In the genomic region with DNA sequence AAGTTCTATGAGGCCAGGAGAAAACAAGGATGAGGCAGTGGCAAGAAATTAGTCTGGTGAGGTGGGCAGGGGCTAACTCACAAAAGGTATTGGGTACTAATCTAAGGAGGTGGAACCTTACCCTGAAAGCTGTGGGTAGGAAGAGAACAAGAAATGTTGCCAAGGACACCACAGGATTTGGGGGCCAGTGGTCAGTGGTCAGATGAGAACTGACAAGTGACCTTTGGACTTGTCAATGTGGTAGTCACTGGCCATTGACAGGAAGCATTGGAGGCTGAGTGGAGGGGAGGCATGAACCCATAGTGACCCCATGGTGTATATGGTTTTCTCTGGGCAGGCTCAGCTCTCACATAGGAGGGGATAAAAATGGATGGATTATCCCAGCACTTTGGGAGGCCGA, we compare ENCODE assay signal across 21 cellular contexts. TPM values are rescaled to one million over a fixed set of nuclear protein-coding genes. Genes with fewer than 3 reads are reported as not detected.
DNase-seq lines count a peak whose midpoint lies in the region; ATAC-seq, FAIRE-seq and TF ChIP-seq lines count a peak whose summit lies in the region.
"Had no signal": no experiment of that assay in that cellular context is flagged by ENCODE, and none has a peak within 500 bp of the region (broad histone marks: within the 10 kb centered on the region; RNA-seq: fewer than 3 reads in every experiment).

No MANE protein-coding gene starts in this region.

- TF ChIP-seq EP300 in SK-N-SH (IDR thresholded peaks at IDR 0.05; ENCODE audit: borderline replicate concordance in 1 of 2, low read depth in 1 of 2, low read length in 1 of 2) (no peak), K562 (IDR thresholded peaks at IDR 0.05; ENCODE audit: low read length) (no peak)

- H3K27me3 ChIP-seq in SK-N-SH (ENCODE audit: insufficient read depth) (no peaks in the 10 kb centered on the region), HL-60 (ENCODE audit: insufficient read depth, poor library complexity, severe bottlenecking) (no peaks in the 10 kb centered on the region), K562 (ENCODE audit: control insufficient read depth in 2 of 2, insufficient read depth in 2 of 2, low read length in 2 of 2) (no peaks in the 10 kb centered on the region), PC-9 (ENCODE audit: insufficient read depth, low read depth) (no peaks in the 10 kb centered on the region)
- H3K27me3 ChIP-seq: BLaER1 had no signal

- H3K4me3 Mint-ChIP-seq in osteocyte (ENCODE audit: unreplicated experiment): no peak overlapping the region
- H3K4me3 Mint-ChIP-seq: CD8-positive, alpha-beta T cell had no signal

- no peaks in the 10 kb centered on the region for H3K9me3 Mint-ChIP-seq in osteocyte (ENCODE audit: unreplicated experiment)
- H3K9me3 Mint-ChIP-seq: CD8-positive, alpha-beta T cell had no signal

- H3K36me3 ChIP-seq in SK-N-SH (replicated peaks in 1 of 2; ENCODE audit: control insufficient read depth in 1 of 2, insufficient read depth in 2 of 2, low read length in 1 of 2) (peaks cover 0 to 3% of the 10 kb centered on the region in 2 experiments), K562 (ENCODE audit: control insufficient read depth, insufficient read depth, low read length) (peaks cover 20% of the 10 kb centered on the region; the same call in 2 of the 3 replicates), PC-9 (ENCODE audit: low read depth) (0 out of 2 replicates have a peak, but pooled peaks cover 4% of the 10 kb centered on the region)
- H3K36me3 ChIP-seq: HAP-1 had no signal

- no peaks in the 10 kb centered on the region for H3K4me1 Mint-ChIP-seq in osteocyte (ENCODE audit: unreplicated experiment)

- peak overlapping the region; percentile 5 for H3K27ac Mint-ChIP-seq in osteocyte (ENCODE audit: unreplicated experiment)
- H3K27ac Mint-ChIP-seq: CD8-positive, alpha-beta T cell had no signal

- WGBS in SK-N-SH (ENCODE audit: low lambda C conversion rate): 100% methylated on average over 1 of the region's 1 CpG
- 89% methylated on average over 1 of the region's 1 CpG for WGBS in K562 (ENCODE audit: insufficient coverage, low coverage, missing lambda C conversion rate)

- in situ Hi-C loops in K562 (cut with MboI): no loop called here

- peaks cover 4% of the 10 kb centered on the region for H3F3A ChIP-seq in SK-N-SH (replicated peaks; ENCODE audit: insufficient read depth)
- H3F3A ChIP-seq in PC-9 (ENCODE audit: insufficient read depth, low read depth): no peaks in the 10 kb centered on the region

- H3K9me1 ChIP-seq in K562 (ENCODE audit: control insufficient read depth, insufficient read depth, low read length): no peaks in the 10 kb centered on the region

- peaks cover 0 to 18% of the 10 kb centered on the region in 2 experiments; a peak in 1 of 4 replicates for H3K4me1 ChIP-seq in SK-N-SH (ENCODE audit: control insufficient read depth in 1 of 2, insufficient read depth in 2 of 2, low read depth in 1 of 2, low read length in 1 of 2)
- H3K4me1 ChIP-seq in K562 (replicated peaks in 1 of 2; ENCODE audit: control insufficient read depth in 2 of 2, insufficient read depth in 2 of 2, low read length in 2 of 2): peaks cover 39 to 63% of the 10 kb centered on the region in 2 experiments
- peaks cover 10% of the 10 kb centered on the region for H3K4me1 ChIP-seq in PC-9 (replicated peaks; ENCODE audit: insufficient read depth)
- H3K4me1 ChIP-seq: HAP-1 had no signal

- H3K4me3 ChIP-seq in SK-N-SH (ENCODE audit: low read depth in 2 of 2, low read length in 1 of 2) (no peak overlapping the region), HL-60 (replicated peaks; ENCODE audit: insufficient read depth, low read length) (no peak overlapping the region), K562 (no peak overlapping the region), PC-9 (no peak overlapping the region)
- H3K4me3 ChIP-seq: GM23248, HAP-1 had no signal

- H3K27ac ChIP-seq in SK-N-SH (ENCODE audit: low read depth in 2 of 2, low read length in 1 of 2): peak overlapping the region in 1 of 2 experiments; percentile 50; a peak in 1 of 4 replicates
- peak overlapping the region; percentile 48; the same call in 1 of the 2 replicates for H3K27ac ChIP-seq in HL-60 (replicated peaks)
- peak overlapping the region; percentile 91 for H3K27ac ChIP-seq in K562 (ENCODE audit: extremely low read depth, low read depth, low read length)
- H3K27ac ChIP-seq in PC-9: no peak overlapping the region
- H3K27ac ChIP-seq: 22Rv1, GM23248, KMS-11 had no signal

- DNase-seq in SK-N-SH (no peak), HL-60 (ENCODE audit: low read depth in 1 of 2, low spot score in 1 of 2) (no peak), K562 (ENCODE audit: extremely low read depth in 1 of 4, low spot score in 3 of 4) (peak in 3 of 4 experiments; percentile 7 to 45 (median 8)), osteocyte (ENCODE audit: extremely low spot score, unreplicated experiment) (no peak), PC-9 (no peak), DMS153 (lab: John Stamatoyannopoulos, UW) (no peak), HCEC 1CT (no peak)
- DNase-seq: ACHN; CD8-positive, alpha-beta T cell; GM23248; NCI-H1694 treated with DMSO at 0.1 percent for 48 hours; NCI-H2081 treated with DMSO at 0.1 percent for 48 hours; NCI-H2171 treated with DMSO at 0.1 percent for 48 hours; NCI-H524 treated with DMSO at 0.1 percent for 48 hours; NCI-H82 had no signal

- CTCF ChIA-PET in SK-N-SH (lab: Yijun Ruan, JAX): no interaction called here
- CTCF ChIA-PET in K562 (lab: Yijun Ruan, JAX; ENCODE audit: low intra/inter-chr PET ratio): no interaction called here
- CTCF ChIA-PET in PC-9 (lab: Charles Lee): no interaction called here

- H3K9ac ChIP-seq in SK-N-SH (no peak overlapping the region), K562 (ENCODE audit: insufficient read depth in 1 of 2, low read depth in 2 of 2, low read length in 2 of 2) (peak overlapping the region in 1 of 2 experiments; percentile 68; a peak in 2 of 4 replicates)
- H3K9ac ChIP-seq: BLaER1, GM23248, KMS-11 had no signal

- POLR2A ChIA-PET in SK-N-SH (lab: Yijun Ruan, JAX) (no interaction called here), K562 (lab: Yijun Ruan, JAX) (interaction anchor here (0.6 to 2.4 kb wide), 2 partner anchors 8 to 286 kb away, joined by 3 to 14 read pairs; no protein-coding TSS in a partner anchor), PC-9 (lab: Charles Lee; ENCODE audit: unreplicated experiment) (no interaction called here)

- peaks cover 10% of the 10 kb centered on the region for H3K36me3 Mint-ChIP-seq in osteocyte (ENCODE audit: unreplicated experiment)

- TF ChIP-seq RAD21 in SK-N-SH (IDR thresholded peaks at IDR 0.05; ENCODE audit: low read length): no peak
- TF ChIP-seq RAD21 in K562 (CRISPR knock-in tag; conservative IDR thresholded peaks at IDR 0.05 in 1 of 2, IDR thresholded peaks at IDR 0.05 in 1 of 2): no peak

- H4K20me1 ChIP-seq in SK-N-SH (ENCODE audit: insufficient read depth) (no peaks in the 10 kb centered on the region), K562 (replicated peaks; ENCODE audit: control insufficient read depth, insufficient read depth, low read length) (no peaks in the 10 kb centered on the region), PC-9 (ENCODE audit: insufficient read depth) (no peaks in the 10 kb centered on the region)
- H4K20me1 ChIP-seq: BLaER1 had no signal

- TF ChIP-seq POLR2A in K562 (conservative IDR thresholded peaks at IDR 0.05): no peak

- ATAC-seq in SK-N-SH treated with all-trans-retinoic acid at 6 μM for 48 hours (no peak), K562 (no peak)
- ATAC-seq: CD8-positive, alpha-beta T cell had no signal

- intact Hi-C loops in K562 (cut with micrococcal nuclease) (loop anchor here (10.0 kb wide), 1 partner anchor 121 kb away; a partner anchor contains a TSS), PC-9 (cut with micrococcal nuclease; ENCODE audit: unreplicated experiment) (no loop called here)

- H3K27me3 Mint-ChIP-seq in osteocyte (ENCODE audit: unreplicated experiment): no peaks in the 10 kb centered on the region

- no peak overlapping the region for H3K4me2 ChIP-seq in SK-N-SH
- H3K4me2 ChIP-seq in K562 (ENCODE audit: insufficient read depth, low read length): peak overlapping the region; percentile 82
- H3K4me2 ChIP-seq in PC-9: no peak overlapping the region
- H3K4me2 ChIP-seq: KMS-11 had no signal

- BruUV-seq in K562 (replicated peaks; lab: Mats Ljungman, UMichigan) (no TSS peak), PC-9 (replicated peaks; lab: Mats Ljungman, UMichigan) (no TSS peak)

- H2AFZ ChIP-seq in SK-N-SH (ENCODE audit: low read depth): no peak overlapping the region
- H2AFZ ChIP-seq in K562 (ENCODE audit: low read depth, low read length): 0 out of 2 replicates have a peak overlapping the region, but pooled peaks have one; percentile 24
- no peak overlapping the region for H2AFZ ChIP-seq in PC-9
- H2AFZ ChIP-seq: GM23248 had no signal

- H3K9me2 ChIP-seq in SK-N-SH (no peaks in the 10 kb centered on the region), PC-9 (ENCODE audit: insufficient read depth) (no peaks in the 10 kb centered on the region)

- no peaks in the 10 kb centered on the region for H3K79me2 ChIP-seq in SK-N-SH (ENCODE audit: insufficient read depth)
- peaks cover 7% of the 10 kb centered on the region; the same call in 1 of the 3 replicates for H3K79me2 ChIP-seq in K562 (ENCODE audit: control insufficient read depth, insufficient read depth, low read length)
- H3K79me2 ChIP-seq in PC-9 (ENCODE audit: low read depth): no peaks in the 10 kb centered on the region

- no peak for FAIRE-seq in K562 (lab: Jason Lieb, UNC)
- FAIRE-seq: GM12891 had no signal

- no peaks in the 10 kb centered on the region for H3K9me3 ChIP-seq in SK-N-SH
- peaks cover 3% of the 10 kb centered on the region for H3K9me3 ChIP-seq in K562 (replicated peaks; ENCODE audit: control insufficient read depth, insufficient read depth, low read depth, low read length)
- no peaks in the 10 kb centered on the region for H3K9me3 ChIP-seq in PC-9 (ENCODE audit: insufficient read depth, low read depth)
- H3K9me3 ChIP-seq: BLaER1, HAP-1 had no signal

- TF ChIP-seq CTCF in SK-N-SH (IDR thresholded peaks at IDR 0.05): no peak
- TF ChIP-seq CTCF in HL-60 (IDR thresholded peaks at IDR 0.05; ENCODE audit: insufficient read depth, low read length): no peak
- TF ChIP-seq CTCF in K562 (IDR thresholded peaks at IDR 0.05 in 2 of 3, conservative IDR thresholded peaks at IDR 0.05 in 1 of 3; ENCODE audit: insufficient read depth in 2 of 3, low read depth in 1 of 3, low read length in 3 of 3): no peak
- TF ChIP-seq CTCF in osteocyte (IDR thresholded peaks at IDR 0.05): no peak
- no peak for TF ChIP-seq CTCF in PC-9 (conservative IDR thresholded peaks at IDR 0.05)

RNA-seq across cellular contexts. Expression of a gene that starts 25.3 kb away (rescaled TPM):
- 50.2 and 52.2 TPM in 2 replicates for polyA plus RNA-seq in SK-N-SH (2012; rRNA removed)
- 20.6 and 31.3 TPM in 2 replicates for polyA plus RNA-seq in SK-N-SH (2012; cell fraction: cytosol; rRNA removed)
- polyA plus RNA-seq in SK-N-SH (2012; cell fraction: nucleus; rRNA removed): 41.8 and 68.7 TPM in 2 replicates
- total RNA-seq in K562 (2011; cell fraction: chromatin; rRNA removed; ENCODE audit: low replicate concordance): 9.6 and 43.3 TPM in 2 replicates
- 62.9 and 65.8 TPM in 2 replicates for total RNA-seq in K562 (2011; cell fraction: nucleolus; rRNA removed)
- total RNA-seq in K562 (2011; cell fraction: nucleoplasm; rRNA removed): 33.6 and 43.7 TPM in 2 replicates
- 31.8 and 42.1 TPM in 2 replicates for total RNA-seq in K562 (2014; rRNA removed)
- 4.6 and 6.5 TPM in 2 replicates for total RNA-seq in K562 (2014; rRNA removed; fragmentation: Illumina TruSeq; extraction: Trizol)
- 18.2 and 21.9 TPM in 2 replicates for total RNA-seq in K562 (2015; rRNA removed; fragmentation: Illumina TruSeq; extraction: Trizol)
- 30.1 and 35.5 TPM in 2 replicates for total RNA-seq in K562 (2021)
- 29.1 and 74.4 TPM in 2 replicates for polyA plus RNA-seq in K562 (2011; rRNA removed)
- 106 and 151 TPM in 2 replicates for polyA plus RNA-seq in K562 (2011; cell fraction: cytosol; rRNA removed)
- polyA plus RNA-seq in K562 (2011; cell fraction: nucleus; rRNA removed): 87.3 and 88.9 TPM in 2 replicates
- 43.9 and 73.7 TPM in 2 replicates for polyA plus RNA-seq in K562 (2012)
- 20.9 and 39.0 TPM in 2 replicates for polyA plus RNA-seq in K562 (2014; fragmentation: Illumina TruSeq; extraction: Trizol)
- polyA plus RNA-seq in K562 (2014; fragmentation: Nextera tagmentation; extraction: Ambion mirVana): 10 to 100 TPM; 13.1 to 13.7 TPM
- 34.9 and 36.7 TPM in 2 replicates for polyA plus RNA-seq in K562 (2014; rRNA removed)
- 10.5 and 14.6 TPM in 2 replicates for polyA minus RNA-seq in K562 (2011; rRNA and poly(A)+ RNA removed)
- 18.3 and 35.8 TPM in 2 replicates for polyA minus RNA-seq in K562 (2011; cell fraction: cytosol; rRNA and poly(A)+ RNA removed)
- 43.4 and 63.9 TPM in 2 replicates for polyA minus RNA-seq in K562 (2011; cell fraction: nucleus; rRNA and poly(A)+ RNA removed)
- total RNA-seq in osteocyte: 23.2 and 23.4 TPM in 2 replicates
- 32.8 and 35.2 TPM in 2 replicates for total RNA-seq in PC-9 (2021)

RNA-seq across cellular contexts. Expression of a gene that starts 37.5 kb away (rescaled TPM):
- polyA plus RNA-seq in SK-N-SH (2012; rRNA removed): 185 and 433 TPM in 2 replicates
- 168 and 262 TPM in 2 replicates for polyA plus RNA-seq in SK-N-SH (2012; cell fraction: cytosol; rRNA removed)
- 132 and 146 TPM in 2 replicates for polyA plus RNA-seq in SK-N-SH (2012; cell fraction: nucleus; rRNA removed)
- total RNA-seq in K562 (2011; cell fraction: chromatin; rRNA removed; ENCODE audit: low replicate concordance): 30.6 and 67.6 TPM in 2 replicates
- 97.4 and 98.8 TPM in 2 replicates for total RNA-seq in K562 (2011; cell fraction: nucleolus; rRNA removed)
- 112 and 202 TPM in 2 replicates for total RNA-seq in K562 (2011; cell fraction: nucleoplasm; rRNA removed)
- total RNA-seq in K562 (2014; rRNA removed): 1,004 and 1,256 TPM in 2 replicates
- 270 and 326 TPM in 2 replicates for total RNA-seq in K562 (2014; rRNA removed; fragmentation: Illumina TruSeq; extraction: Trizol)
- 594 and 609 TPM in 2 replicates for total RNA-seq in K562 (2015; rRNA removed; fragmentation: Illumina TruSeq; extraction: Trizol)
- 1,947 and 1,950 TPM in 2 replicates for total RNA-seq in K562 (2021)
- 205 and 451 TPM in 2 replicates for polyA plus RNA-seq in K562 (2011; rRNA removed)
- 348 and 767 TPM in 2 replicates for polyA plus RNA-seq in K562 (2011; cell fraction: cytosol; rRNA removed)
- polyA plus RNA-seq in K562 (2011; cell fraction: nucleus; rRNA removed): 229 and 367 TPM in 2 replicates
- polyA plus RNA-seq in K562 (2012): 830 and 1,263 TPM in 2 replicates
- polyA plus RNA-seq in K562 (2014; fragmentation: Illumina TruSeq; extraction: Trizol): 1,608 and 1,897 TPM in 2 replicates
- 10 to 100 TPM; 27.8 to 58.8 TPM for polyA plus RNA-seq in K562 (2014; fragmentation: Nextera tagmentation; extraction: Ambion mirVana)
- 1,026 and 1,125 TPM in 2 replicates for polyA plus RNA-seq in K562 (2014; rRNA removed)
- 66.3 and 71.3 TPM in 2 replicates for polyA minus RNA-seq in K562 (2011; rRNA and poly(A)+ RNA removed)
- polyA minus RNA-seq in K562 (2011; cell fraction: cytosol; rRNA and poly(A)+ RNA removed): 364 and 449 TPM in 2 replicates
- 49.0 and 60.6 TPM in 2 replicates for polyA minus RNA-seq in K562 (2011; cell fraction: nucleus; rRNA and poly(A)+ RNA removed)
- 89.0 and 89.7 TPM in 2 replicates for total RNA-seq in osteocyte
- 1,825 and 1,951 TPM in 2 replicates for total RNA-seq in PC-9 (2021)

Comparison
In these comparisons a context has a peak if more than half of its experiments do, and no peak if none do; other contexts are left out.
1. DNase-seq: peak in K562 (3 of 4); none in SK-N-SH (single experiment), HL-60 (0 of 2), osteocyte (single experiment), PC-9 (0 of 2), DMS153 (single experiment) and HCEC 1CT (single experiment).